Comparison of ENCODE assay signal across 8 cellular contexts in genomic region chr4:112234952-112235609, GRCh38. TPM values are rescaled to one million over a fixed set of nuclear protein-coding genes. Genes with fewer than 3 reads are reported as not detected.
DNase-seq lines count a peak whose midpoint lies in the region; ATAC-seq and TF ChIP-seq lines count a peak whose summit lies in the region.

No MANE protein-coding gene starts in this region.

- no peaks in the 10 kb centered on the region for H3K36me3 ChIP-seq in body of pancreas (replicated peaks in 1 of 2; ENCODE audit: insufficient read depth in 1 of 2, low read depth in 2 of 2)
- no peaks in the 10 kb centered on the region for H3K36me3 ChIP-seq in iPS DF 6.9 (ENCODE audit: control insufficient read depth, insufficient read depth, low read length)

- H3K4me3 ChIP-seq in Jurkat, Clone E6-1 (ENCODE audit: low read length): no peak overlapping the region
- no peak overlapping the region for H3K4me3 ChIP-seq in body of pancreas
- no peak overlapping the region for H3K4me3 ChIP-seq in iPS DF 6.9 (ENCODE audit: low read length)

- intact Hi-C loops in body of pancreas (cut with DNase I): loop anchor here (5.0 kb wide), 1 partner anchor 133 kb away; no protein-coding TSS in a partner anchor

- no peak overlapping the region for H3K27ac ChIP-seq in body of pancreas
- H3K27ac ChIP-seq in iPS DF 6.9 (ENCODE audit: low read length): no peak overlapping the region

- ATAC-seq in body of pancreas: no peak
- no peak for ATAC-seq in HG03097 (IDR thresholded peaks at IDR 0.05; ENCODE audit: low FRiP score, unreplicated experiment)
- no peak for ATAC-seq in HG03095 (IDR thresholded peaks at IDR 0.05; ENCODE audit: unreplicated experiment)

- H3K27me3 ChIP-seq in body of pancreas: no peaks in the 10 kb centered on the region
- H3K27me3 ChIP-seq in iPS DF 6.9 (ENCODE audit: control insufficient read depth, insufficient read depth, low read length): no peaks in the 10 kb centered on the region

- TF ChIP-seq CTCF in body of pancreas (IDR thresholded peaks at IDR 0.05): peak; percentile 48 to 84 (median 73)

- TF ChIP-seq POLR2A in body of pancreas (IDR thresholded peaks at IDR 0.05): no peak

- WGBS in body of pancreas, 2 donors: 38 to 40% methylated on average over 3 of the region's 3 CpGs
- WGBS in iPS DF 6.9 (ENCODE audit: insufficient coverage, insufficient read length): no CpG with 5 or more reads among the region's 3 CpGs

- H3K4me1 ChIP-seq in body of pancreas (peaks cover 17% of the 10 kb centered on the region), iPS DF 6.9 (ENCODE audit: control insufficient read depth, insufficient read depth, low read length) (no peaks in the 10 kb centered on the region)

- H3K9me3 ChIP-seq in body of pancreas: no peaks in the 10 kb centered on the region
- H3K9me3 ChIP-seq in iPS DF 6.9 (ENCODE audit: control insufficient read depth, insufficient read depth, low read length): no peaks in the 10 kb centered on the region

- DNase-seq in Daoy (ENCODE audit: low read depth) (peak; percentile 58), SK-N-DZ (ENCODE audit: low spot score) (peak; percentile 41), body of pancreas (peak; percentile 71 to 83 (median 76)), iPS DF 6.9 (ENCODE audit: low read depth, low spot score) (peak; percentile 16)
- peak; percentile 58 for DNase-seq in Jurkat, Clone E6-1 (ENCODE audit: low read depth, low spot score)
- peak; percentile 14 to 30 for DNase-seq in stimulated activated CD4-positive, alpha-beta T cell treated with anti-CD3 and anti-CD28 coated beads, Interleukin-15, amount 100 ng/mL, for 48 hours (ENCODE audit: low read depth in 2 of 2)

RNA-seq across cellular contexts. Expression of gene AP1AR, which starts 3.5 kb away (rescaled TPM):
- total RNA-seq in Daoy (2014; rRNA removed; shearing (Covaris generic)): 19.7 and 20.2 TPM in 2 replicates
- polyA plus RNA-seq in Jurkat, Clone E6-1 (2012; ENCODE audit: insufficient read depth, insufficient read length): 24.9 TPM
- 32.9 and 35.0 TPM in 2 replicates for polyA plus RNA-seq in SK-N-DZ (2014; cell fraction: cytosol; rRNA removed)
- 27.6 and 42.1 TPM in 2 replicates for polyA plus RNA-seq in SK-N-DZ (2014; cell fraction: nucleus; rRNA removed)
- 10 to 100 TPM in 1 of 2 donors, 1 to 10 TPM in 1; 9.1 to 12.5 TPM for total RNA-seq in body of pancreas

RNA-seq across cellular contexts. Expression of gene TIFA, which starts 50.6 kb away (rescaled TPM):
- total RNA-seq in Daoy (2014; rRNA removed; shearing (Covaris generic)): 4.9 and 6.3 TPM in 2 replicates
- polyA plus RNA-seq in Jurkat, Clone E6-1 (2012; ENCODE audit: insufficient read depth, insufficient read length): 17.0 TPM
- polyA plus RNA-seq in SK-N-DZ (2014; cell fraction: cytosol; rRNA removed): 7.9 and 12.0 TPM in 2 replicates
- 6.2 and 7.2 TPM in 2 replicates for polyA plus RNA-seq in SK-N-DZ (2014; cell fraction: nucleus; rRNA removed)
- 10 to 100 TPM in 1 of 2 donors, 1 to 10 TPM in 1; 5.9 to 13.0 TPM for total RNA-seq in body of pancreas

Comparison
In these comparisons a context has a peak if more than half of its experiments do, and no peak if none do; other contexts are left out.
1. DNase-seq: peak in every context shown above with its lines; median percentile 76 in body of pancreas; 58 in Daoy; 58 in Jurkat, Clone E6-1; 41 in SK-N-DZ; 22 in stimulated activated CD4-positive, alpha-beta T cell treated with anti-CD3 and anti-CD28 coated beads, Interleukin-15, amount 100 ng/mL, for 48 hours; 16 in iPS DF 6.9.